8 cellular contexts compared by ENCODE assay signal in the genomic region with DNA sequence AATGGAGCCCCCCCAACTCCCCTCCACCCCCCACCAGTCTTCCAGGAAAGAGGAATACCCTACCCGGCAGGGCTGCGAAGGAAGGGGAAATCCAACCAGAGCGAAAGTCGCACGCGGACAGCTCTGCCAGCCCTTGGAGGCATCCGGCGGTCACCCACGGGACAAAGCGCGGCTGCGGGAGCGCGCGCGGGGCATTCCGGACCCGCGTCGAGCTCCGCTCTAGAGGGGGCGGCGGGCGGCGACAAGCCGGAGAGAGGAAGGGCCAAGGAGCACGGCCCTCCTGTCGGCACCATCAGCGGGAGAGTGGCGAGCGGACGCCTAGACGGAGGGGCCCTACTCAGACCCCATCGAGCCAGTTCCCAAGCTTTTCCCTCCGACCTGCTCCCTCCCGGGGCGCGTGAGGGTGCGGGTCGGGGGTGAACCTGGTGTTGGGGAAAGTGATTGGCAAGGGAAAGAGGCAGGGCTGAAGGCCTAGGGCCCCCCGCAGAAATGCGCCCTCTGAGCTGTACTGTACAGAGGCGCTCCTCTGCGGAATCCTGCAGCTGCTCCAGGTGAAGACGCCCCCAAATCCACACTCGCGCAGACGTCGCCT. TPM values are rescaled to one million over a fixed set of nuclear protein-coding genes. Genes with fewer than 3 reads are reported as not detected.
DNase-seq lines count a peak whose midpoint lies in the region; ATAC-seq and TF ChIP-seq lines count a peak whose summit lies in the region.

No MANE protein-coding gene starts in this region.

- peak; percentile 56 for DNase-seq in GM06990 (ENCODE audit: extremely low read depth, insufficient read length)
- DNase-seq in GM23338 (ENCODE audit: low spot score): peak; percentile 49
- no peak for DNase-seq in epithelial cell of esophagus (ENCODE audit: low read depth)
- DNase-seq in neural crest cell (ENCODE audit: low read depth, low spot score): no peak
- DNase-seq in NCI-H187 (lab: John Stamatoyannopoulos, UW): no peak
- DNase-seq in cortex of kidney (lab: John Stamatoyannopoulos, UW): no peak
- no peak for DNase-seq in NCI-H1048 (lab: John Stamatoyannopoulos, UW)

- H3K4me1 ChIP-seq in GM23338 (ENCODE audit: insufficient read depth): peaks cover 13% of the 10 kb centered on the region; the same call in 1 of the 2 replicates

- H3K27me3 ChIP-seq in GM06990 (replicated peaks; ENCODE audit: control insufficient read depth, insufficient read depth, low read length) (no peaks in the 10 kb centered on the region), GM23338 (ENCODE audit: insufficient read depth) (peaks cover 77% of the 10 kb centered on the region)

- H2AFZ ChIP-seq in GM23338: peak overlapping the region; percentile 84

- ATAC-seq in GM23338 (peak; percentile 25), SK-N-SH treated with all-trans-retinoic acid at 6 μM for 48 hours (peak; percentile 1; the same call in 1 of the 3 replicates)

- peaks cover 7% of the 10 kb centered on the region; the same call in 1 of the 2 replicates for H4K20me1 ChIP-seq in GM23338 (replicated peaks; ENCODE audit: insufficient read depth)

- no peak overlapping the region for H3K27ac ChIP-seq in GM23338 (ENCODE audit: low read depth)

- H3K4me3 Mint-ChIP-seq in GM23338 (peak overlapping the region; percentile 72), neural crest cell (peak overlapping the region; percentile 66)

- H3K79me2 ChIP-seq in GM23338 (replicated peaks; ENCODE audit: insufficient read depth): no peaks in the 10 kb centered on the region

- H3K9me2 ChIP-seq in GM23338 (ENCODE audit: insufficient read depth): peaks cover 2% of the 10 kb centered on the region; the same call in 1 of the 2 replicates

- 0 out of 2 replicates have a peak, but pooled peaks cover 2% of the 10 kb centered on the region for H3F3A ChIP-seq in GM23338 (replicated peaks; ENCODE audit: low read depth)

- H3K4me1 Mint-ChIP-seq in GM23338 (peaks cover 35% of the 10 kb centered on the region), neural crest cell (peaks cover 11% of the 10 kb centered on the region)

- peaks cover 49% of the 10 kb centered on the region for H3K27me3 Mint-ChIP-seq in GM23338 (ENCODE audit: insufficient read depth, low read depth, poor library complexity)
- peaks cover 93% of the 10 kb centered on the region for H3K27me3 Mint-ChIP-seq in neural crest cell (ENCODE audit: low read depth)

- TF ChIP-seq CTCF in GM06990 (IDR thresholded peaks at IDR 0.05; ENCODE audit: insufficient read depth, low read length, poor library complexity, severe bottlenecking) (no peak), GM23338 (conservative IDR thresholded peaks at IDR 0.05; ENCODE audit: low read depth in 2 of 2) (no peak), epithelial cell of esophagus (IDR thresholded peaks at IDR 0.05; ENCODE audit: insufficient read depth, low read depth, low read length, missing control alignments) (no peak), neural crest cell (conservative IDR thresholded peaks at IDR 0.05) (no peak)

- H3K4me2 ChIP-seq in GM23338: peak overlapping the region; percentile 88

- H3K9me3 Mint-ChIP-seq in GM23338 (no peaks in the 10 kb centered on the region), neural crest cell (no peaks in the 10 kb centered on the region)

- H3K36me3 Mint-ChIP-seq in GM23338 (ENCODE audit: low read depth) (no peaks in the 10 kb centered on the region), neural crest cell (ENCODE audit: low read depth) (no peaks in the 10 kb centered on the region)

- H3K27ac Mint-ChIP-seq in GM23338 (no peak overlapping the region), neural crest cell (ENCODE audit: unreplicated experiment) (no peak overlapping the region)

- no peaks in the 10 kb centered on the region for H3K36me3 ChIP-seq in GM06990 (ENCODE audit: control insufficient read depth, insufficient read depth, low read length)
- no peaks in the 10 kb centered on the region for H3K36me3 ChIP-seq in GM23338 (ENCODE audit: insufficient read depth)

- H3K4me3 ChIP-seq in GM06990 (replicated peaks; ENCODE audit: low read depth, low read length): peak overlapping the region; percentile 75
- H3K4me3 ChIP-seq in GM23338: peak overlapping the region; percentile 84
- peak overlapping the region; percentile 62 for H3K4me3 ChIP-seq in epithelial cell of esophagus (ENCODE audit: low read length)

TF ChIP-seq in GM23338, 12 proteins besides CTCF, POLR2A, EP300 and RAD21 (continues in another document):
- TF ChIP-seq REST (IDR thresholded peaks at IDR 0.05; ENCODE audit: unreplicated experiment): no peak
- no peak for TF ChIP-seq CREB1 (CRISPR knock-in tag; IDR thresholded peaks at IDR 0.05; ENCODE audit: low read depth)
- TF ChIP-seq NANOG (IDR thresholded peaks at IDR 0.05; ENCODE audit: borderline replicate concordance): no peak

TF ChIP-seq in SK-N-SH treated with all-trans-retinoic acid at 6 μM for 48 hours, 23 proteins besides CTCF, POLR2A, EP300 and RAD21:
- TF ChIP-seq RARB (CRISPR knock-in tag; IDR thresholded peaks at IDR 0.05) (no peak), CSDC2 (CRISPR knock-in tag; IDR thresholded peaks at IDR 0.05) (no peak), PPARA (CRISPR knock-in tag; IDR thresholded peaks at IDR 0.05; ENCODE audit: borderline replicate concordance) (no peak), ZFP3 (CRISPR knock-in tag; IDR thresholded peaks at IDR 0.05) (no peak), ZC3H10 (CRISPR knock-in tag; IDR thresholded peaks at IDR 0.05) (no peak), CREB5 (CRISPR knock-in tag; IDR thresholded peaks at IDR 0.05; ENCODE audit: low read depth) (no peak), ZFP30 (CRISPR knock-in tag; IDR thresholded peaks at IDR 0.05) (no peak), SNAI2 (CRISPR knock-in tag; IDR thresholded peaks at IDR 0.05) (no peak), OSR1 (CRISPR knock-in tag; IDR thresholded peaks at IDR 0.05) (no peak), TCF4 (CRISPR knock-in tag; IDR thresholded peaks at IDR 0.05; ENCODE audit: borderline replicate concordance) (no peak), GLIS3 (CRISPR knock-in tag; IDR thresholded peaks at IDR 0.05) (no peak), ARNTL (CRISPR knock-in tag; IDR thresholded peaks at IDR 0.05; ENCODE audit: borderline replicate concordance, low read depth) (no peak), BACH2 (CRISPR knock-in tag; IDR thresholded peaks at IDR 0.05; ENCODE audit: borderline replicate concordance) (no peak)
- TF ChIP-seq, protein P1, sequence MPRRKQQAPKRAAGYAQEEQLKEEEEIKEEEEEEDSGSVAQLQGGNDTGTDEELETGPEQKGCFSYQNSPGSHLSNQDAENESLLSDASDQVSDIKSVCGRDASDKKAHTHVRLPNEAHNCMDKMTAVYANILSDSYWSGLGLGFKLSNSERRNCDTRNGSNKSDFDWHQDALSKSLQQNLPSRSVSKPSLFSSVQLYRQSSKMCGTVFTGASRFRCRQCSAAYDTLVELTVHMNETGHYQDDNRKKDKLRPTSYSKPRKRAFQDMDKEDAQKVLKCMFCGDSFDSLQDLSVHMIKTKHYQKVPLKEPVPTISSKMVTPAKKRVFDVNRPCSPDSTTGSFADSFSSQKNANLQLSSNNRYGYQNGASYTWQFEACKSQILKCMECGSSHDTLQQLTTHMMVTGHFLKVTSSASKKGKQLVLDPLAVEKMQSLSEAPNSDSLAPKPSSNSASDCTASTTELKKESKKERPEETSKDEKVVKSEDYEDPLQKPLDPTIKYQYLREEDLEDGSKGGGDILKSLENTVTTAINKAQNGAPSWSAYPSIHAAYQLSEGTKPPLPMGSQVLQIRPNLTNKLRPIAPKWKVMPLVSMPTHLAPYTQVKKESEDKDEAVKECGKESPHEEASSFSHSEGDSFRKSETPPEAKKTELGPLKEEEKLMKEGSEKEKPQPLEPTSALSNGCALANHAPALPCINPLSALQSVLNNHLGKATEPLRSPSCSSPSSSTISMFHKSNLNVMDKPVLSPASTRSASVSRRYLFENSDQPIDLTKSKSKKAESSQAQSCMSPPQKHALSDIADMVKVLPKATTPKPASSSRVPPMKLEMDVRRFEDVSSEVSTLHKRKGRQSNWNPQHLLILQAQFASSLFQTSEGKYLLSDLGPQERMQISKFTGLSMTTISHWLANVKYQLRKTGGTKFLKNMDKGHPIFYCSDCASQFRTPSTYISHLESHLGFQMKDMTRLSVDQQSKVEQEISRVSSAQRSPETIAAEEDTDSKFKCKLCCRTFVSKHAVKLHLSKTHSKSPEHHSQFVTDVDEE (CRISPR knock-in tag; IDR thresholded peaks at IDR 0.05): no peak
- TF ChIP-seq, protein P2, sequence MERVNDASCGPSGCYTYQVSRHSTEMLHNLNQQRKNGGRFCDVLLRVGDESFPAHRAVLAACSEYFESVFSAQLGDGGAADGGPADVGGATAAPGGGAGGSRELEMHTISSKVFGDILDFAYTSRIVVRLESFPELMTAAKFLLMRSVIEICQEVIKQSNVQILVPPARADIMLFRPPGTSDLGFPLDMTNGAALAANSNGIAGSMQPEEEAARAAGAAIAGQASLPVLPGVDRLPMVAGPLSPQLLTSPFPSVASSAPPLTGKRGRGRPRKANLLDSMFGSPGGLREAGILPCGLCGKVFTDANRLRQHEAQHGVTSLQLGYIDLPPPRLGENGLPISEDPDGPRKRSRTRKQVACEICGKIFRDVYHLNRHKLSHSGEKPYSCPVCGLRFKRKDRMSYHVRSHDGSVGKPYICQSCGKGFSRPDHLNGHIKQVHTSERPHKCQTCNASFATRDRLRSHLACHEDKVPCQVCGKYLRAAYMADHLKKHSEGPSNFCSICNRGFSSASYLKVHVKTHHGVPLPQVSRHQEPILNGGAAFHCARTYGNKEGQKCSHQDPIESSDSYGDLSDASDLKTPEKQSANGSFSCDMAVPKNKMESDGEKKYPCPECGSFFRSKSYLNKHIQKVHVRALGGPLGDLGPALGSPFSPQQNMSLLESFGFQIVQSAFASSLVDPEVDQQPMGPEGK (CRISPR knock-in tag; IDR thresholded peaks at IDR 0.05; ENCODE audit: borderline replicate concordance): no peak

RNA-seq across cellular contexts. Expression of gene RASSF5, which starts 0.4 kb away (rescaled TPM):
- total RNA-seq in GM23338 (2014; rRNA removed; shearing (Covaris generic)): 3.1 and 4.4 TPM in 2 replicates
- 0.48 and 0.57 TPM in 2 replicates for polyA plus RNA-seq in GM23338 (2016; fragmentation: Nextera tagmentation; extraction: Ambion mirVana)
- total RNA-seq in neural crest cell: 1.2 and 1.4 TPM in 2 replicates

RNA-seq across cellular contexts. Expression of gene IKBKE, which starts 36.6 kb away (rescaled TPM):
- total RNA-seq in GM23338 (2014; rRNA removed; shearing (Covaris generic)): 7.1 and 11.1 TPM in 2 replicates
- 3.3 and 4.8 TPM in 2 replicates for polyA plus RNA-seq in GM23338 (2016; fragmentation: Nextera tagmentation; extraction: Ambion mirVana)
- 7.6 and 8.6 TPM in 2 replicates for total RNA-seq in neural crest cell

Comparison
In these comparisons a context has a peak if more than half of its experiments do, and no peak if none do; other contexts are left out.
1. DNase-seq: peak in GM06990 (single experiment) and GM23338 (single experiment); none in epithelial cell of esophagus (single experiment), neural crest cell (single experiment), NCI-H187 (0 of 2), cortex of kidney (single experiment) and NCI-H1048 (single experiment).
2. Peak in every context shown above with its lines, with median percentiles within 50 percentile points of each other: H3K4me3 ChIP-seq.